In the genomic region with DNA sequence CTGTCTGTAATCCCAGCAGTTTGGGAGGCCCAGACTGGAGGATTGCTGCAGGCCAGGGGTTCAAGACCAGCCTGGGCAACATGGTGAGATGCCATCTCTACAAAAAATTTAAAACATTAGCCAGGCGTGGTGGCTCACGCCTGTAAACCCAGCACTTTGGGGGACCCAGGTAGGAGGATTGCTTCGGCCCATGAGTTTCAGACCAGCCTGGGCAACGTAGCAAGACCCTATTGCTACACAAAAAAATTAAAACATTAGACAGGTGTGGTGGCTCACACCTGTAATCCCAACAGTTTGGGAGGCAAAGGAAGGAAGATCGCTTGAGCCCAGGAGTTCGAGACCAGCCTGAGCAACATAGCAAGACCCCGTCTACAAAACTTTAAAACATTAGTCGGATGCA, we compare ENCODE assay signal across 1 cellular context.
TF ChIP-seq lines count a peak whose summit lies in the region.

No MANE protein-coding gene starts in this region.

TF ChIP-seq in IMR-90, 13 proteins besides CTCF, POLR2A, EP300 and RAD21 (continued from another document):
- TF ChIP-seq, protein P1, sequence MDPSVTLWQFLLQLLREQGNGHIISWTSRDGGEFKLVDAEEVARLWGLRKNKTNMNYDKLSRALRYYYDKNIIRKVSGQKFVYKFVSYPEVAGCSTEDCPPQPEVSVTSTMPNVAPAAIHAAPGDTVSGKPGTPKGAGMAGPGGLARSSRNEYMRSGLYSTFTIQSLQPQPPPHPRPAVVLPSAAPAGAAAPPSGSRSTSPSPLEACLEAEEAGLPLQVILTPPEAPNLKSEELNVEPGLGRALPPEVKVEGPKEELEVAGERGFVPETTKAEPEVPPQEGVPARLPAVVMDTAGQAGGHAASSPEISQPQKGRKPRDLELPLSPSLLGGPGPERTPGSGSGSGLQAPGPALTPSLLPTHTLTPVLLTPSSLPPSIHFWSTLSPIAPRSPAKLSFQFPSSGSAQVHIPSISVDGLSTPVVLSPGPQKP (IDR thresholded peaks at IDR 0.05; ENCODE audit: borderline replicate concordance, low read depth, low read length) = no peak
- TF ChIP-seq FOS (IDR thresholded peaks at IDR 0.05; ENCODE audit: low read depth, low read length) = no peak
- TF ChIP-seq MAZ (IDR thresholded peaks at IDR 0.05; ENCODE audit: borderline replicate concordance, low read depth, low read length) = no peak
TF ChIP-seq in IMR-90: peak in this region for 0.
